Comparison of ENCODE assay signal across 8 cellular contexts in genomic region chr12:85835810-85836715, GRCh38. TPM values are rescaled to one million over a fixed set of nuclear protein-coding genes. Genes with fewer than 3 reads are reported as not detected.
DNase-seq lines count a peak whose midpoint lies in the region; ATAC-seq and TF ChIP-seq lines count a peak whose summit lies in the region.

Gene RASSF9 (minus strand): TSS chr12:85836409. CDS start chr12:85836201, 208 bp downstream.

- H3K27me3 ChIP-seq in SJCRH30 = no peaks in the 10 kb centered on the region
- H3K27me3 ChIP-seq in CD8-positive, alpha-beta T cell (ENCODE audit: insufficient read depth, low read length) = no peaks in the 10 kb centered on the region

- H3K4me1 Mint-ChIP-seq in progenitor cell of endocrine pancreas (ENCODE audit: low read depth) = peaks cover 24% of the 10 kb centered on the region
- no peaks in the 10 kb centered on the region for H3K4me1 Mint-ChIP-seq in CD8-positive, alpha-beta T cell (ENCODE audit: low read depth)

- H3K36me3 Mint-ChIP-seq in progenitor cell of endocrine pancreas (ENCODE audit: insufficient read depth) = no peaks in the 10 kb centered on the region
- no peaks in the 10 kb centered on the region for H3K36me3 Mint-ChIP-seq in CD8-positive, alpha-beta T cell

- H3K4me3 Mint-ChIP-seq in progenitor cell of endocrine pancreas (ENCODE audit: low read depth) = peak within 1 kb of the TSS; percentile 82
- H3K4me3 Mint-ChIP-seq in CD8-positive, alpha-beta T cell = no peak within 1 kb of the TSS

- CTCF ChIA-PET in CD8-positive, alpha-beta T cell (lab: Charles Lee) = no interaction called here

- H3K9me3 Mint-ChIP-seq in progenitor cell of endocrine pancreas (ENCODE audit: low read depth) = no peaks in the 10 kb centered on the region
- no peaks in the 10 kb centered on the region for H3K9me3 Mint-ChIP-seq in CD8-positive, alpha-beta T cell

- POLR2A ChIA-PET in CD8-positive, alpha-beta T cell (lab: Charles Lee) = no interaction called here

- intact Hi-C loops in CD8-positive, alpha-beta T cell (cut with DNase I, micrococcal nuclease) = no loop called here

- peak within 1 kb of the TSS; percentile 87 for H3K27ac Mint-ChIP-seq in progenitor cell of endocrine pancreas
- H3K27ac Mint-ChIP-seq in CD8-positive, alpha-beta T cell = no peak within 1 kb of the TSS

- no peak for TF ChIP-seq CTCF in progenitor cell of endocrine pancreas (IDR thresholded peaks at IDR 0.05; ENCODE audit: unreplicated experiment)
- no peak for TF ChIP-seq CTCF in CD8-positive, alpha-beta T cell (IDR thresholded peaks at IDR 0.05)

- peak within 1 kb of the TSS; percentile 42 for H3K4me3 ChIP-seq in SJCRH30
- no peak within 1 kb of the TSS for H3K4me3 ChIP-seq in CD8-positive, alpha-beta T cell (ENCODE audit: low read depth, low read length)

- no peaks in the 10 kb centered on the region for H3K9me3 ChIP-seq in SJCRH30 (replicated peaks)
- no peaks in the 10 kb centered on the region for H3K9me3 ChIP-seq in CD8-positive, alpha-beta T cell (ENCODE audit: low read length)

- no peak for ATAC-seq in CD8-positive, alpha-beta T cell
- no peak for ATAC-seq in HG02852 (IDR thresholded peaks at IDR 0.05; ENCODE audit: unreplicated experiment)

- no peaks in the 10 kb centered on the region; the same call in 1 of the 2 replicates for H3K4me1 ChIP-seq in SJCRH30
- H3K4me1 ChIP-seq in CD8-positive, alpha-beta T cell (ENCODE audit: insufficient read depth, low read length) = no peaks in the 10 kb centered on the region

- DNase-seq in GM03348 (ENCODE audit: low spot score) (peak; percentile 73), SJCRH30 (peak in 1 of 2 experiments; percentile 12), glomerular visceral epithelial cell (ENCODE audit: extremely low spot score) (peak; percentile 78), progenitor cell of endocrine pancreas (ENCODE audit: low spot score, unreplicated experiment) (no peak), NCI-H2081 treated with DMSO at 0.1 percent for 48 hours (lab: John Stamatoyannopoulos, UW) (no peak), COR-L47 (lab: John Stamatoyannopoulos, UW) (no peak)
- no peak for DNase-seq in CD8-positive, alpha-beta T cell

- H3K36me3 ChIP-seq in SJCRH30 = no peaks in the 10 kb centered on the region
- no peaks in the 10 kb centered on the region for H3K36me3 ChIP-seq in CD8-positive, alpha-beta T cell (ENCODE audit: insufficient read depth, low read length)

- no peak within 1 kb of the TSS for H3K27ac ChIP-seq in SJCRH30
- no peak within 1 kb of the TSS for H3K27ac ChIP-seq in CD8-positive, alpha-beta T cell (ENCODE audit: low read depth, low read length)

- H3K27me3 Mint-ChIP-seq in progenitor cell of endocrine pancreas = no peaks in the 10 kb centered on the region
- H3K27me3 Mint-ChIP-seq in CD8-positive, alpha-beta T cell (ENCODE audit: low read depth) = no peaks in the 10 kb centered on the region

RNA-seq across cellular contexts. Expression of gene RASSF9, which starts in this region (rescaled TPM):
- total RNA-seq in SJCRH30 (2014; rRNA removed; shearing (Covaris generic)) = 0.03 and 0.10 TPM in 2 replicates
- total RNA-seq in progenitor cell of endocrine pancreas = 3.3 and 4.0 TPM in 2 replicates
- not detected for total RNA-seq in CD8-positive, alpha-beta T cell

Comparison
In these comparisons a context has a peak if more than half of its experiments do, and no peak if none do; other contexts are left out.
1. DNase-seq: peak in GM03348 (single experiment) and glomerular visceral epithelial cell (single experiment); none in progenitor cell of endocrine pancreas (single experiment), NCI-H2081 treated with DMSO at 0.1 percent for 48 hours (single experiment), CD8-positive, alpha-beta T cell (0 of 7) and COR-L47 (single experiment).